Comparison of ENCODE assay signal across 8 cellular contexts in the genomic region with DNA sequence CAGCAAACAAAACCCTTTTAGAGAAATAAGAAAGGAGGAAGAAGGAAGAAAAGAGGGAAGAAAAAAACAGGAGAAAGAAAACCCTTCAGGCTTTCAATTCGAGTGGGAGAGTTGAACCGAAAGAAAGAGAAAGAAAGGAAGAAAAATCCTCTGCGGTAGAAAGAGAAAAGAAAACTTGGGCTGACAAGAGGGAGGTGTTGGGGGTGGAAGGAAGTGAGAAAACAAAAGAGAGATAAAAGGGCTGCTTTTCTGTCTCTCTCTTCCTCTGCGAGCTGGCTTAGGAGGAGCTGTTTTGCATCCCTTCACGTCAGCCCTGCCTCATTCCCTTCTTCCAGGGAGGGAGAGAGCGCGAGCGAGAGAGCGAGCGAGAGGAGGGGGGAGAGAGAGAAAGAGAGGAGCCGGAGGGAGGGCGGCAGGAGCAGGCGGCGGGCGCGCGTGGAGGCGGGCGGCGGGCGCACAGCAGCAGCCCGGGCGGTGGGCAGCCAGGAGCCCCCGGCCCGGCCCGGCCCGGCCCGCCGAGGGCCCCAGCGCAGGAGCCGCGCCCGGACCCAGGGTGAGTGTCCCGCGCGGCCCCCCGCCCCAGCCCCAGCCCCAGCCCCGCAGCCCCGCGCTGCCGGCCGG. TPM values are rescaled to one million over a fixed set of nuclear protein-coding genes. Genes with fewer than 3 reads are reported as not detected.
DNase-seq lines count a peak whose midpoint lies in the region; ATAC-seq and TF ChIP-seq lines count a peak whose summit lies in the region.

A gene with protein sequence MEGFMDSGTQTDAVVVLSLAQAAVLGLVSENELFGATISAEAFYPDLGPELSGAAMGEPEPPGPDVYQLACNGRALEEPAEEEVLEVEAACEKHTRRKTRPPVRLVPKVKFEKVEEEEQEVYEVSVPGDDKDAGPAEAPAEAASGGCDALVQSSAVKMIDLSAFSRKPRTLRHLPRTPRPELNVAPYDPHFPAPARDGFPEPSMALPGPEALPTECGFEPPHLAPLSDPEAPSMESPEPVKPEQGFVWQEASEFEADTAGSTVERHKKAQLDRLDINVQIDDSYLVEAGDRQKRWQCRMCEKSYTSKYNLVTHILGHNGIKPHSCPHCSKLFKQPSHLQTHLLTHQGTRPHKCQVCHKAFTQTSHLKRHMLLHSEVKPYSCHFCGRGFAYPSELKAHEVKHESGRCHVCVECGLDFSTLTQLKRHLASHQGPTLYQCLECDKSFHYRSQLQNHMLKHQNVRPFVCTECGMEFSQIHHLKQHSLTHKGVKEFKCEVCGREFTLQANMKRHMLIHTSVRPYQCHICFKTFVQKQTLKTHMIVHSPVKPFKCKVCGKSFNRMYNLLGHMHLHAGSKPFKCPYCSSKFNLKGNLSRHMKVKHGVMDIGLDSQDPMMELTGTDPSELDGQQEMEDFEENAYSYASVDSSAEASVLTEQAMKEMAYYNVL (plus strand): TSS at position 263 of the 621 bp plus-strand sequence. CDS start 65,814 bp downstream, outside the sequence.

- ATAC-seq in HG03175 (IDR thresholded peaks at IDR 0.05; ENCODE audit: unreplicated experiment): peak; percentile 20
- ATAC-seq in HG02973 (IDR thresholded peaks at IDR 0.05; ENCODE audit: unreplicated experiment): no peak

- intact Hi-C loops in posterior cingulate gyrus (cut with DNase I): loop anchor here (10.0 kb wide), 1 partner anchor 106 kb away; the partner anchor contains the start of gene AP3S2

- TF ChIP-seq CTCF in astrocyte of the spinal cord (IDR thresholded peaks at IDR 0.05; ENCODE audit: low read depth, low read length): no peak

- in situ Hi-C loops in astrocyte of the spinal cord (cut with HindIII; ENCODE audit: low sequenced_read_pairs): no loop called here

- H3K4me3 ChIP-seq in astrocyte of the spinal cord (ENCODE audit: low read depth, low read length): peak within 1 kb of the TSS; percentile 64

- DNase-seq in SKM-1 (lab: John Stamatoyannopoulos, UW; ENCODE audit: unreplicated experiment) (peak; percentile 49), SKM-1 treated with dmso at 0.1 percent for 144 hours (lab: John Stamatoyannopoulos, UW; ENCODE audit: unreplicated experiment) (no peak), RPMI7951 (ENCODE audit: low read depth) (peak; percentile 66), astrocyte of the spinal cord (ENCODE audit: low read depth, low spot score) (peak; percentile 71), hepatic stellate cell (ENCODE audit: low spot score) (peak; percentile 75), posterior cingulate gyrus (peak; percentile 34 to 91 (median 52))

RNA-seq across cellular contexts. Expression of the gene that starts here (rescaled TPM):
- 5.5 and 5.6 TPM in 2 replicates for total RNA-seq in RPMI7951 (2014; rRNA removed; shearing (Covaris generic))
